In genomic region chr2:231554748-231555545, GRCh38 we compare ENCODE assay signal across 1 cellular context.
TF ChIP-seq lines count a peak whose summit lies in the region.

No MANE protein-coding gene starts in this region.

TF ChIP-seq in liver, 16 proteins besides CTCF, POLR2A, EP300 and RAD21 (continued from another document):
- TF ChIP-seq ZBTB33 (IDR thresholded peaks at IDR 0.05) = no peak
- TF ChIP-seq JUND (IDR thresholded peaks at IDR 0.05) = no peak
- TF ChIP-seq REST (IDR thresholded peaks at IDR 0.05) = no peak
- TF ChIP-seq MAX (IDR thresholded peaks at IDR 0.05) = no peak
- TF ChIP-seq SP1 (IDR thresholded peaks at IDR 0.05) = no peak
- no peak for TF ChIP-seq YY1 (IDR thresholded peaks at IDR 0.05)
- TF ChIP-seq GABPA (IDR thresholded peaks at IDR 0.05 in 1 of 2, conservative IDR thresholded peaks at IDR 0.05 in 1 of 2) = no peak
